ENCODE assay signal across 22 cellular contexts in the genomic region with DNA sequence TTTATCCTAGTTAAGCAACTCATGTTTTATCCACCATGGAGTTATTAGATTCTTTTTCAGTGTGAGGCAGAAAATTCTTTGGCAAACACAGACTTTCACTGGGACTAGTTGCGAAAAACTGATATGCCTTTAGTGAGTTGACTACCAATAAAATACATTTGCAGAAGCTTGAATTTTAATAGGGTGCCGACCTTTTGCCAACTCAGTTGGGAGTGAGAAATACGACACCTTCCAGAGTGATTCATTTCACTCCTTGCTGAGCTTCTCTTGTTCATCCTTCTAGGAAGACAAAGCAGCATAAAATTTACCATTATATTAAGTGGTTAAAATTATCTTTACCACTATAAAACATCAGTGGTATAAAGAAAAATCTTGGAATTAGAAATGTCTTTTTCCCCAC. TPM values are rescaled to one million over a fixed set of nuclear protein-coding genes. Genes with fewer than 3 reads are reported as not detected.
"Had no signal": no experiment of that assay in that cellular context is flagged by ENCODE, and none has a peak within 500 bp of the region (broad histone marks: within the 10 kb centered on the region; RNA-seq: fewer than 3 reads in every experiment).

No MANE protein-coding gene starts in this region.

- H3K4me3 Mint-ChIP-seq: nephron had no signal

- H3K36me3 ChIP-seq: brain microvascular endothelial cell, esophagus squamous epithelium, left ventricle myocardium inferior, sigmoid colon had no signal

- FAIRE-seq: endometrium had no signal

- H3K9me3 Mint-ChIP-seq: activated naive CD4-positive, alpha-beta T cell treated with anti-CD3 and anti-CD28 coated beads, Interleukin-2, amount 50 U/mL, for 72 hours had no signal

- H3K36me3 Mint-ChIP-seq: activated naive CD4-positive, alpha-beta T cell treated with anti-CD3 and anti-CD28 coated beads, Interleukin-2, amount 50 U/mL, for 72 hours had no signal

- H3K4me3 ChIP-seq: esophagus squamous epithelium, left ventricle myocardium inferior, sigmoid colon had no signal

- H3K27me3 ChIP-seq: brain microvascular endothelial cell, esophagus squamous epithelium, sigmoid colon had no signal

- DNase-seq: activated CD4-positive, alpha-beta T cell treated with anti-CD3 and anti-CD28 coated beads, Interleukin-2, amount 50 U/mL, for 4 hours; activated effector memory CD4-positive, alpha-beta T cell treated with anti-CD3 and anti-CD28 coated beads, Interleukin-2, amount 50 U/mL, for 16 hours; activated T-cell treated with anti-CD3 and anti-CD28 coated beads, Interleukin-2, amount 50 U/mL, for 1 hour; amygdala; brain microvascular endothelial cell; esophagus squamous epithelium; foreskin keratinocyte; head of caudate nucleus; left ventricle myocardium inferior; mesenchymal stem cell; sigmoid colon; stimulated activated CD4-positive, alpha-beta T cell treated with anti-CD3 and anti-CD28 coated beads, Interleukin-2, amount 100 ng/mL, for 24 hours; stimulated activated naive CD4-positive, alpha-beta T cell treated with Interleukin-2 at 50 U/mL for 16 hours; T-helper 2 cell had no signal

- H3K27ac ChIP-seq: brain microvascular endothelial cell, esophagus squamous epithelium, foreskin keratinocyte, left ventricle myocardium inferior, sigmoid colon had no signal

- H3K4me1 Mint-ChIP-seq: nephron had no signal

- H3K27ac Mint-ChIP-seq: activated naive CD4-positive, alpha-beta T cell treated with anti-CD3 and anti-CD28 coated beads, Interleukin-2, amount 50 U/mL, for 72 hours; nephron had no signal

- H3K9me3 ChIP-seq: esophagus squamous epithelium, sigmoid colon had no signal

- H3K4me1 ChIP-seq: esophagus squamous epithelium, foreskin keratinocyte, left ventricle myocardium inferior, sigmoid colon had no signal

RNA-seq across cellular contexts. Expression of a gene that starts 1.2 kb away (rescaled TPM):
- total RNA-seq: activated naive CD4-positive, alpha-beta T cell treated with anti-CD3 and anti-CD28 coated beads, Interleukin-2, amount 50 U/mL, for 72 hours; chondrocyte; esophagus squamous epithelium; foreskin keratinocyte; left ventricle myocardium inferior; osteoblast; pulmonary artery endothelial cell; sigmoid colon; temporal lobe; ureter had no signal

RNA-seq across cellular contexts. Expression of a gene that starts 12.1 kb away (rescaled TPM):
- total RNA-seq: activated naive CD4-positive, alpha-beta T cell treated with anti-CD3 and anti-CD28 coated beads, Interleukin-2, amount 50 U/mL, for 72 hours; chondrocyte; esophagus squamous epithelium; foreskin keratinocyte; left ventricle myocardium inferior; osteoblast; pulmonary artery endothelial cell; sigmoid colon; temporal lobe; ureter had no signal

RNA-seq across cellular contexts. Expression of a gene that starts 22.5 kb away (rescaled TPM):
- total RNA-seq: activated naive CD4-positive, alpha-beta T cell treated with anti-CD3 and anti-CD28 coated beads, Interleukin-2, amount 50 U/mL, for 72 hours; chondrocyte; esophagus squamous epithelium; foreskin keratinocyte; left ventricle myocardium inferior; osteoblast; pulmonary artery endothelial cell; sigmoid colon; temporal lobe; ureter had no signal

RNA-seq across cellular contexts. Expression of a gene that starts 29.5 kb away (rescaled TPM):
- total RNA-seq: activated naive CD4-positive, alpha-beta T cell treated with anti-CD3 and anti-CD28 coated beads, Interleukin-2, amount 50 U/mL, for 72 hours; chondrocyte; esophagus squamous epithelium; foreskin keratinocyte; left ventricle myocardium inferior; osteoblast; pulmonary artery endothelial cell; sigmoid colon; temporal lobe; ureter had no signal

RNA-seq across cellular contexts. Expression of a gene that starts 46.3 kb away (rescaled TPM):
- total RNA-seq: activated naive CD4-positive, alpha-beta T cell treated with anti-CD3 and anti-CD28 coated beads, Interleukin-2, amount 50 U/mL, for 72 hours; chondrocyte; esophagus squamous epithelium; foreskin keratinocyte; left ventricle myocardium inferior; osteoblast; pulmonary artery endothelial cell; sigmoid colon; temporal lobe; ureter had no signal
